Comparison of ENCODE assay signal across 1 cellular context in the genomic region with DNA sequence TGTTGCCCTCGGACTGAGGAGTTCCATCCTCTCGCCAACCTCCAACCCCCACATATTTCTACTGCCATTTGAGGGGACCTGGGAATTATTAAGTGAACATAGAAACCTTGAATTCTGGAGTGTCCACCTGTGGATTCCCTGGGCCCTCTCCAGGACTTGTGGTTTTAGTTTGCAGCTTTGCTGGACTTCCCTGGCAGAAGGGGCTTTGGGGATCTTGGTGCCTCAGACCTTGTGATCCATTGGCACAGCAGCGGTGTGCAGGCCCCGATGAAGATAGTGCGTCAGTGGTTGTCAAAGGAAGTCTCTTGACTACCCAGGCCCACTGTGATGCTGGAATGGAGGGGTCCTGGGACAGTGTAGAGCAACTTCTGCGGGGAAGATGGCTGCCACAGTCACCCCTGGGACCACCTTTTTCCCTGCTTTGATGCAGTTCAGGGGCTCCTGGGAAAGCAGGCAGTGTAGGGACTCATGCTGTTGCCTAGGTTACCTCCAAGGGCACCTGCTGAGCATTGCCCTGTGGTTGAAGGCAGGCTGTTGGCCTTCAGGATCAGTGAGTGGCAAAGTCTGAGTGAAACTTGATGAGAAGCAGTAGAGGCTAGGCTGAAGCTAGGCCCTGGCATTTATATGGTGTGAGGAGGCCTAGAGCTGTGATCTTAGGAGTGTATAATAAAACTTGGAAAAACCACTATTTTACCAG.
TF ChIP-seq lines count a peak whose summit lies in the region.

No MANE protein-coding gene starts in this region.

TF ChIP-seq in SK-N-SH, 30 proteins besides CTCF, POLR2A, EP300 and RAD21 (continued from another document):
- TF ChIP-seq, protein P1, sequence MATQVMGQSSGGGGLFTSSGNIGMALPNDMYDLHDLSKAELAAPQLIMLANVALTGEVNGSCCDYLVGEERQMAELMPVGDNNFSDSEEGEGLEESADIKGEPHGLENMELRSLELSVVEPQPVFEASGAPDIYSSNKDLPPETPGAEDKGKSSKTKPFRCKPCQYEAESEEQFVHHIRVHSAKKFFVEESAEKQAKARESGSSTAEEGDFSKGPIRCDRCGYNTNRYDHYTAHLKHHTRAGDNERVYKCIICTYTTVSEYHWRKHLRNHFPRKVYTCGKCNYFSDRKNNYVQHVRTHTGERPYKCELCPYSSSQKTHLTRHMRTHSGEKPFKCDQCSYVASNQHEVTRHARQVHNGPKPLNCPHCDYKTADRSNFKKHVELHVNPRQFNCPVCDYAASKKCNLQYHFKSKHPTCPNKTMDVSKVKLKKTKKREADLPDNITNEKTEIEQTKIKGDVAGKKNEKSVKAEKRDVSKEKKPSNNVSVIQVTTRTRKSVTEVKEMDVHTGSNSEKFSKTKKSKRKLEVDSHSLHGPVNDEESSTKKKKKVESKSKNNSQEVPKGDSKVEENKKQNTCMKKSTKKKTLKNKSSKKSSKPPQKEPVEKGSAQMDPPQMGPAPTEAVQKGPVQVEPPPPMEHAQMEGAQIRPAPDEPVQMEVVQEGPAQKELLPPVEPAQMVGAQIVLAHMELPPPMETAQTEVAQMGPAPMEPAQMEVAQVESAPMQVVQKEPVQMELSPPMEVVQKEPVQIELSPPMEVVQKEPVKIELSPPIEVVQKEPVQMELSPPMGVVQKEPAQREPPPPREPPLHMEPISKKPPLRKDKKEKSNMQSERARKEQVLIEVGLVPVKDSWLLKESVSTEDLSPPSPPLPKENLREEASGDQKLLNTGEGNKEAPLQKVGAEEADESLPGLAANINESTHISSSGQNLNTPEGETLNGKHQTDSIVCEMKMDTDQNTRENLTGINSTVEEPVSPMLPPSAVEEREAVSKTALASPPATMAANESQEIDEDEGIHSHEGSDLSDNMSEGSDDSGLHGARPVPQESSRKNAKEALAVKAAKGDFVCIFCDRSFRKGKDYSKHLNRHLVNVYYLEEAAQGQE (IDR thresholded peaks at IDR 0.05; ENCODE audit: low read depth, low read length) = no peak
- TF ChIP-seq PBX3 (IDR thresholded peaks at IDR 0.05) = no peak
- no peak for TF ChIP-seq NRF1 (IDR thresholded peaks at IDR 0.05; ENCODE audit: low read depth, low read length)
- TF ChIP-seq, protein P2, sequence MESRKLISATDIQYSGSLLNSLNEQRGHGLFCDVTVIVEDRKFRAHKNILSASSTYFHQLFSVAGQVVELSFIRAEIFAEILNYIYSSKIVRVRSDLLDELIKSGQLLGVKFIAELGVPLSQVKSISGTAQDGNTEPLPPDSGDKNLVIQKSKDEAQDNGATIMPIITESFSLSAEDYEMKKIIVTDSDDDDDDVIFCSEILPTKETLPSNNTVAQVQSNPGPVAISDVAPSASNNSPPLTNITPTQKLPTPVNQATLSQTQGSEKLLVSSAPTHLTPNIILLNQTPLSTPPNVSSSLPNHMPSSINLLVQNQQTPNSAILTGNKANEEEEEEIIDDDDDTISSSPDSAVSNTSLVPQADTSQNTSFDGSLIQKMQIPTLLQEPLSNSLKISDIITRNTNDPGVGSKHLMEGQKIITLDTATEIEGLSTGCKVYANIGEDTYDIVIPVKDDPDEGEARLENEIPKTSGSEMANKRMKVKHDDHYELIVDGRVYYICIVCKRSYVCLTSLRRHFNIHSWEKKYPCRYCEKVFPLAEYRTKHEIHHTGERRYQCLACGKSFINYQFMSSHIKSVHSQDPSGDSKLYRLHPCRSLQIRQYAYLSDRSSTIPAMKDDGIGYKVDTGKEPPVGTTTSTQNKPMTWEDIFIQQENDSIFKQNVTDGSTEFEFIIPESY (IDR thresholded peaks at IDR 0.05; ENCODE audit: borderline replicate concordance, low read depth) = no peak
